In genomic region chr4:55925235-55925634, GRCh38 we compare ENCODE assay signal across 2 cellular contexts.
TF ChIP-seq lines count a peak whose summit lies in the region.

No MANE protein-coding gene starts in this region.

TF ChIP-seq in GM23338, 12 proteins besides CTCF, POLR2A, EP300 and RAD21:
- TF ChIP-seq, protein P1, sequence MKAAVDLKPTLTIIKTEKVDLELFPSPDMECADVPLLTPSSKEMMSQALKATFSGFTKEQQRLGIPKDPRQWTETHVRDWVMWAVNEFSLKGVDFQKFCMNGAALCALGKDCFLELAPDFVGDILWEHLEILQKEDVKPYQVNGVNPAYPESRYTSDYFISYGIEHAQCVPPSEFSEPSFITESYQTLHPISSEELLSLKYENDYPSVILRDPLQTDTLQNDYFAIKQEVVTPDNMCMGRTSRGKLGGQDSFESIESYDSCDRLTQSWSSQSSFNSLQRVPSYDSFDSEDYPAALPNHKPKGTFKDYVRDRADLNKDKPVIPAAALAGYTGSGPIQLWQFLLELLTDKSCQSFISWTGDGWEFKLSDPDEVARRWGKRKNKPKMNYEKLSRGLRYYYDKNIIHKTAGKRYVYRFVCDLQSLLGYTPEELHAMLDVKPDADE (IDR thresholded peaks at IDR 0.05) = no peak
- no peak for TF ChIP-seq ZNF331 (CRISPR knock-in tag; IDR thresholded peaks at IDR 0.05; ENCODE audit: low read depth)

TF ChIP-seq in WTC11, 78 proteins besides CTCF, POLR2A, EP300 and RAD21 (continued from another document):
- TF ChIP-seq, protein P2, sequence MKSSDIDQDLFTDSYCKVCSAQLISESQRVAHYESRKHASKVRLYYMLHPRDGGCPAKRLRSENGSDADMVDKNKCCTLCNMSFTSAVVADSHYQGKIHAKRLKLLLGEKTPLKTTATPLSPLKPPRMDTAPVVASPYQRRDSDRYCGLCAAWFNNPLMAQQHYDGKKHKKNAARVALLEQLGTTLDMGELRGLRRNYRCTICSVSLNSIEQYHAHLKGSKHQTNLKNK (CRISPR knock-in tag; IDR thresholded peaks at IDR 0.05) = no peak
- TF ChIP-seq ZNF416 (CRISPR knock-in tag; IDR thresholded peaks at IDR 0.05) (no peak), ZNF232 (CRISPR knock-in tag; IDR thresholded peaks at IDR 0.05) (no peak), GTF2I (CRISPR knock-in tag; conservative IDR thresholded peaks at IDR 0.05) (no peak), ZNF138 (CRISPR knock-in tag; conservative IDR thresholded peaks at IDR 0.05) (no peak), SMAD4 (CRISPR knock-in tag; IDR thresholded peaks at IDR 0.05) (no peak), USF1 (CRISPR knock-in tag; IDR thresholded peaks at IDR 0.05) (no peak), JUN (CRISPR knock-in tag; IDR thresholded peaks at IDR 0.05) (no peak), ZNF532 (CRISPR knock-in tag; IDR thresholded peaks at IDR 0.05; ENCODE audit: borderline replicate concordance) (no peak), ZNF219 (CRISPR knock-in tag; IDR thresholded peaks at IDR 0.05; ENCODE audit: borderline replicate concordance) (no peak), ZNF121 (CRISPR knock-in tag; IDR thresholded peaks at IDR 0.05) (no peak)
